Comparison of ENCODE assay signal across 31 cellular contexts in genomic region chr2:23206652-23207051, GRCh38.
"Had no signal": no experiment of that assay in that cellular context is flagged by ENCODE, and none has a peak within 500 bp of the region (broad histone marks: within the 10 kb centered on the region; RNA-seq: fewer than 3 reads in every experiment).

No MANE protein-coding gene starts in this region.

- H3K9ac ChIP-seq: neural progenitor cell had no signal

- H3K4me1 ChIP-seq: lower lobe of right lung, neural progenitor cell, right atrium auricular region, testis, thyroid gland, upper lobe of right lung, uterus had no signal

- H3K9me3 Mint-ChIP-seq: nephron progenitor cell had no signal

- H3K4me1 Mint-ChIP-seq: immature natural killer cell; natural killer cell; nephron progenitor cell; neural progenitor cell; stimulated activated naive B cell treated with anti-CD40 and anti-IgM and Interleukin-4, amounts not matched to agents 10 μg/mL and 1 μg/mL and 100 μg/mL, for 72 hours had no signal

- ATAC-seq: left ventricle myocardium superior; lower lobe of right lung; natural killer cell; sciatic nerve; stimulated activated naive B cell treated with anti-CD40 and anti-IgM and Interleukin-4, amounts not matched to agents 10 μg/mL and 1 μg/mL and 100 μg/mL, for 72 hours; stimulated activated naive CD8-positive, alpha-beta T cell treated with anti-CD3 and anti-CD28 coated beads, Interleukin-15, Interleukin-2, amounts not matched to agents 100 U/mL and 50 U/mL, for 24 hours; upper lobe of right lung had no signal

- FAIRE-seq: islet of Langerhans had no signal

- H3K9me3 ChIP-seq: heart left ventricle, lower lobe of right lung, neutrophil, ovary, right atrium auricular region, stomach, testis, thyroid gland, transverse colon, upper lobe of right lung, uterus had no signal

- H3K4me2 ChIP-seq: neural progenitor cell had no signal

- H2AFZ ChIP-seq: neural progenitor cell had no signal

- H3K27me3 ChIP-seq: heart left ventricle, neural progenitor cell, neutrophil, ovary, right atrium auricular region, stomach, testis, thyroid gland, transverse colon, upper lobe of right lung, uterus had no signal

- DNase-seq: heart left ventricle; hypothalamus; immature natural killer cell; left ventricle myocardium superior; lower lobe of right lung; mammary epithelial cell; mesenchymal stem cell; naive B cell; natural killer cell; nephron progenitor cell; occipital lobe; ovary; stimulated activated CD4-positive, alpha-beta T cell treated with anti-CD3 and anti-CD28 coated beads, Interleukin-12 subunit alpha, Interleukin-12 subunit beta, amount 100 ng/mL, for 4 hours; stimulated activated CD4-positive, alpha-beta T cell treated with anti-CD3 and anti-CD28 coated beads, Interleukin-15, amount 100 ng/mL, for 24 hours; stimulated activated CD4-positive, alpha-beta T cell treated with anti-CD3 and anti-CD28 coated beads, Interleukin-2, amount 100 ng/mL, for 24 hours; stimulated activated CD4-positive, alpha-beta T cell treated with anti-CD3 and anti-CD28 coated beads, Interleukin-4, amount 100 ng/mL, for 1 hour; stimulated activated naive B cell treated with anti-CD40 and anti-IgM and Interleukin-4, amounts not matched to agents 10 μg/mL and 1 μg/mL and 100 μg/mL, for 72 hours; stimulated activated naive CD8-positive, alpha-beta T cell treated with anti-CD3 and anti-CD28 coated beads, Interleukin-15, Interleukin-2, amounts not matched to agents 100 U/mL and 50 U/mL, for 24 hours; stomach; testis; thyroid gland; transverse colon; upper lobe of right lung; uterus had no signal

- H3K27ac Mint-ChIP-seq: immature natural killer cell; naive B cell; natural killer cell; nephron progenitor cell; neural progenitor cell; progenitor cell of endocrine pancreas; stimulated activated naive B cell treated with anti-CD40 and anti-IgM and Interleukin-4, amounts not matched to agents 10 μg/mL and 1 μg/mL and 100 μg/mL, for 72 hours had no signal

- H3K36me3 ChIP-seq: heart left ventricle, lower lobe of right lung, neural progenitor cell, neutrophil, ovary, right atrium auricular region, stomach, thyroid gland, transverse colon, upper lobe of right lung, uterus had no signal

- H3K4me3 ChIP-seq: heart left ventricle, lower lobe of right lung, neural progenitor cell, ovary, right atrium auricular region, skin epidermis, stomach, testis, thyroid gland, transverse colon, upper lobe of right lung, uterus had no signal

- H3K4me3 Mint-ChIP-seq: immature natural killer cell; naive B cell; natural killer cell; nephron progenitor cell; neural progenitor cell; stimulated activated naive B cell treated with anti-CD40 and anti-IgM and Interleukin-4, amounts not matched to agents 10 μg/mL and 1 μg/mL and 100 μg/mL, for 72 hours had no signal

- H3K36me3 Mint-ChIP-seq: immature natural killer cell; naive B cell; natural killer cell; neural progenitor cell; stimulated activated naive B cell treated with anti-CD40 and anti-IgM and Interleukin-4, amounts not matched to agents 10 μg/mL and 1 μg/mL and 100 μg/mL, for 72 hours had no signal

- H3K27ac ChIP-seq: lower lobe of right lung, neural progenitor cell, neutrophil, ovary, right atrium auricular region, skin epidermis, stomach, testis, thyroid gland, upper lobe of right lung, uterus had no signal
